In genomic region chr9:116087246-116087645, GRCh38 we compare ENCODE assay signal across 13 cellular contexts.
A peak's percentile ranks its signal among the peaks of the same experiment; 100 is the strongest.
DNase-seq lines count a peak whose midpoint lies in the region; ATAC-seq and TF ChIP-seq lines count a peak whose summit lies in the region.
"Had no signal": no experiment of that assay in that cellular context is flagged by ENCODE, and none has a peak within 500 bp of the region (broad histone marks: within the 10 kb centered on the region; RNA-seq: fewer than 3 reads in every experiment).

No MANE protein-coding gene starts in this region.

- peaks cover 7% of the 10 kb centered on the region for H3K9me3 Mint-ChIP-seq in activated T-cell treated with anti-CD3 and anti-CD28 coated beads, Interleukin-2, amount 50 U/mL, for 4 hours
- H3K9me3 Mint-ChIP-seq: dendritic cell treated with granulocyte-macrophage colony-stimulating factor and Interleukin-4, amounts not matched to agents 40 ng/mL and 50 ng/mL, for 4 days; type B pancreatic cell had no signal

- peaks cover 0 to 3% of the 10 kb centered on the region in 2 donors for H3K4me1 ChIP-seq in left lung

- H3K27me3 ChIP-seq in left lung: no peaks in the 10 kb centered on the region
- H3K27me3 ChIP-seq: SJCRH30 had no signal

- no peak for TF ChIP-seq CTCF in left lung (IDR thresholded peaks at IDR 0.05)

- peaks cover 0 to 7% of the 10 kb centered on the region in 2 donors for H3K9me3 ChIP-seq in left lung

- H3K4me3 ChIP-seq in left lung: no peak overlapping the region
- H3K4me3 ChIP-seq: SJCRH30 had no signal

- DNase-seq in A172 (ENCODE audit: low spot score): peak; percentile 21
- peak; percentile 46 for DNase-seq in M059J (ENCODE audit: low read depth)
- DNase-seq in brain pericyte (ENCODE audit: low read depth, low spot score): peak; percentile 27
- peak in 1 of 2 donors; percentile 64 for DNase-seq in left lung
- no peak for DNase-seq in activated T-cell treated with anti-CD3 and anti-CD28 coated beads, Interleukin-2, amount 50 U/mL, for 4 hours
- DNase-seq: CD4-positive, CD25-positive, alpha-beta regulatory T cell; SJCRH30; stimulated activated CD4-positive, alpha-beta T cell treated with anti-CD3 and anti-CD28 coated beads, Interleukin-1b, Interleukin-23, amount 100 ng/mL, for 48 hours had no signal

- intact Hi-C loops in left lung (cut with DNase I): no loop called here

- H3K27ac ChIP-seq in left lung: peak overlapping the region in 1 of 2 donors; percentile 77
- H3K27ac ChIP-seq: SJCRH30 had no signal

- ATAC-seq in left lung (peak; percentile 85), GM19455 (IDR thresholded peaks at IDR 0.05; ENCODE audit: unreplicated experiment) (no peak), HG03135 (IDR thresholded peaks at IDR 0.05; ENCODE audit: unreplicated experiment) (no peak), GM19452 (IDR thresholded peaks at IDR 0.05; ENCODE audit: unreplicated experiment) (no peak)
- no peak for ATAC-seq in activated T-cell treated with anti-CD3 and anti-CD28 coated beads, Interleukin-2, amount 50 U/mL, for 4 hours

- no peaks in the 10 kb centered on the region for H3K27me3 Mint-ChIP-seq in activated T-cell treated with anti-CD3 and anti-CD28 coated beads, Interleukin-2, amount 50 U/mL, for 4 hours (ENCODE audit: low read depth)
- H3K27me3 Mint-ChIP-seq: CD4-positive, CD25-positive, alpha-beta regulatory T cell; dendritic cell treated with granulocyte-macrophage colony-stimulating factor and Interleukin-4, amounts not matched to agents 40 ng/mL and 50 ng/mL, for 4 days; type B pancreatic cell had no signal

- H3K4me1 Mint-ChIP-seq in activated T-cell treated with anti-CD3 and anti-CD28 coated beads, Interleukin-2, amount 50 U/mL, for 4 hours (ENCODE audit: low read depth): no peaks in the 10 kb centered on the region
- H3K4me1 Mint-ChIP-seq: CD4-positive, CD25-positive, alpha-beta regulatory T cell had no signal

- H3K36me3 Mint-ChIP-seq in activated T-cell treated with anti-CD3 and anti-CD28 coated beads, Interleukin-2, amount 50 U/mL, for 4 hours (ENCODE audit: insufficient read depth): no peaks in the 10 kb centered on the region
- H3K36me3 Mint-ChIP-seq: CD4-positive, CD25-positive, alpha-beta regulatory T cell; type B pancreatic cell had no signal

- H3K4me3 Mint-ChIP-seq in activated T-cell treated with anti-CD3 and anti-CD28 coated beads, Interleukin-2, amount 50 U/mL, for 4 hours: no peak overlapping the region
- H3K4me3 Mint-ChIP-seq: CD4-positive, CD25-positive, alpha-beta regulatory T cell; dendritic cell treated with granulocyte-macrophage colony-stimulating factor and Interleukin-4, amounts not matched to agents 40 ng/mL and 50 ng/mL, for 4 days; type B pancreatic cell had no signal

- no peaks in the 10 kb centered on the region for H3K36me3 ChIP-seq in left lung
- H3K36me3 ChIP-seq: SJCRH30 had no signal
